1 cellular context compared by ENCODE assay signal in genomic region chr2:67130526-67131309, GRCh38.
TF ChIP-seq lines count a peak whose summit lies in the region.

No MANE protein-coding gene starts in this region.

TF ChIP-seq in SK-N-SH, 30 proteins besides CTCF, POLR2A, EP300 and RAD21 (continued from another document):
- no peak for TF ChIP-seq IRF3 (IDR thresholded peaks at IDR 0.05; ENCODE audit: low read depth, low read length)
- no peak for TF ChIP-seq FOXJ3 (CRISPR knock-in tag; IDR thresholded peaks at IDR 0.05)
- no peak for TF ChIP-seq FOXM1 (IDR thresholded peaks at IDR 0.05; ENCODE audit: low read depth)
- no peak for TF ChIP-seq TCF12 (IDR thresholded peaks at IDR 0.05)
- TF ChIP-seq GATA2 (CRISPR knock-in tag; IDR thresholded peaks at IDR 0.05): no peak
- no peak for TF ChIP-seq JUND (IDR thresholded peaks at IDR 0.05)
